1 cellular context compared by ENCODE assay signal in genomic region chr19:38411041-38411712, GRCh38.
TF ChIP-seq lines count a peak whose summit lies in the region.

No MANE protein-coding gene starts in this region.

TF ChIP-seq in H1, 55 proteins besides CTCF, POLR2A, EP300 and RAD21:
- TF ChIP-seq BCL11A (IDR thresholded peaks at IDR 0.05; ENCODE audit: low read depth in 2 of 2, low read length in 2 of 2) (no peak), SP4 (IDR thresholded peaks at IDR 0.05; ENCODE audit: low read length) (no peak), E2F6 (IDR thresholded peaks at IDR 0.05) (no peak), TCF12 (IDR thresholded peaks at IDR 0.05; ENCODE audit: low read depth, low read length) (no peak), TAF1 (IDR thresholded peaks at IDR 0.05; ENCODE audit: low read depth, low read length) (no peak), TAF7 (optimal IDR thresholded peaks at IDR 0.05; ENCODE audit: borderline replicate concordance, low read depth, low read length) (no peak), RBBP5 (IDR thresholded peaks at IDR 0.05; ENCODE audit: borderline replicate concordance, low read depth, low read length) (no peak), CHD1 (IDR thresholded peaks at IDR 0.05; ENCODE audit: low read depth, low read length) (no peak), CTBP2 (IDR thresholded peaks at IDR 0.05; ENCODE audit: borderline replicate concordance, insufficient read depth, insufficient read length, low read length) (no peak), SP2 (IDR thresholded peaks at IDR 0.05; ENCODE audit: low read length) (no peak), POLR2AphosphoS5 (IDR thresholded peaks at IDR 0.05; ENCODE audit: low read depth, low read length) (no peak), FOSL1 (IDR thresholded peaks at IDR 0.05; ENCODE audit: insufficient read depth, low read depth, low read length) (no peak), CEBPB (IDR thresholded peaks at IDR 0.05; ENCODE audit: low read depth, low read length) (no peak), EZH2 (IDR thresholded peaks at IDR 0.05; ENCODE audit: low read depth, low read length, severe bottlenecking) (no peak), ZNF274 (IDR thresholded peaks at IDR 0.05; ENCODE audit: borderline replicate concordance, extremely low read depth, low read length) (no peak), JUND (IDR thresholded peaks at IDR 0.05; ENCODE audit: low read length) (no peak), CBX8 (IDR thresholded peaks at IDR 0.05; ENCODE audit: borderline replicate concordance, low read depth, low read length) (no peak)
- TF ChIP-seq, protein P1, sequence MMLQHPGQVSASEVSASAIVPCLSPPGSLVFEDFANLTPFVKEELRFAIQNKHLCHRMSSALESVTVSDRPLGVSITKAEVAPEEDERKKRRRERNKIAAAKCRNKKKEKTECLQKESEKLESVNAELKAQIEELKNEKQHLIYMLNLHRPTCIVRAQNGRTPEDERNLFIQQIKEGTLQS (IDR thresholded peaks at IDR 0.05; ENCODE audit: insufficient read depth, low read depth, low read length), result no peak
